ENCODE assay signal across 24 cellular contexts in genomic region chr16:52805559-52806168, GRCh38.
"Had no signal": no experiment of that assay in that cellular context is flagged by ENCODE, and none has a peak within 500 bp of the region (broad histone marks: within the 10 kb centered on the region; RNA-seq: fewer than 3 reads in every experiment).

No MANE protein-coding gene starts in this region.

- DNase-seq: IMR-90, Karpas-422, KG1, MM.1S, NCI-H1092 treated with DMSO at 0.1 percent for 48 hours, NCI-H1436, NCI-H187, NCI-H2029, NCI-H2081 treated with DMSO at 0.1 percent for 48 hours, NCI-H2171, NCI-H226, NCI-H446, NCI-H510A, NCI-H524 treated with DMSO at 0.1 percent for 48 hours, NCI-H69, PC-3, SHP77, SK-N-SH, SW 1271, T-cell had no signal

- ATAC-seq: HepG2, Panc1, PC-3, T-cell had no signal

- H3K9me3 ChIP-seq: SK-N-SH had no signal

- H3K4me2 ChIP-seq: SK-N-SH had no signal

- H3K9me2 ChIP-seq: SK-N-SH had no signal

- H3K4me1 Mint-ChIP-seq: T-cell had no signal

- H3K36me3 Mint-ChIP-seq: T-cell had no signal

- H3K27ac Mint-ChIP-seq: T-cell; T-helper 1 cell treated with Interleukin-12 subunit alpha and Interleukin-12 subunit beta and Interleukin-4 antibody, amounts not matched to agents 30 μg/mL and 1 μg/mL, for 36 hours had no signal

- H3K27ac ChIP-seq: RWPE1 had no signal

- H3K4me3 Mint-ChIP-seq: T-cell; T-helper 1 cell treated with Interleukin-12 subunit alpha and Interleukin-12 subunit beta and Interleukin-4 antibody, amounts not matched to agents 30 μg/mL and 1 μg/mL, for 36 hours had no signal
